Comparison of ENCODE assay signal across 8 cellular contexts in the genomic region with DNA sequence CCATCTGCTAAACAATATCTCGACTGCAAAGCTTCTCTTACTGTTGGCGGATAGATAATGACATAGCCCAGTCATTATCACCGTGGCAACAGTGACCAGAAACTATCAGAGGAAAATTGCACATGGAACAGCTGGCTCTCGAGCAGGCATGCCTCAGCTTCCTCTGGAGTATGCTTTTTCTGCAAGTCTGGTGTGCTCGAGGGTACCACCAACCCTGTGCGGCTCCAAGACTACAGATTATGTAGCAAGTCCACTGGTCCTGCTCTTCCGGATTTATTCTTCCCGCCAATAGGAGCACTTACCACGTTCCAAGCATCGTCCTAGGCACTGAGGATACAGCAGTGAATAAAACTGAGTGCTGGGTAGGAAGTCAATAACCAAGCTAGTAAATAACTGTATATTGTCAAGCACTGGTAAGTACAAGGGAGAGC. TPM values are rescaled to one million over a fixed set of nuclear protein-coding genes. Genes with fewer than 3 reads are reported as not detected.
DNase-seq lines count a peak whose midpoint lies in the region; ATAC-seq lines count a peak whose summit lies in the region.

No MANE protein-coding gene starts in this region.

- no peak for ATAC-seq in activated CD8-positive, alpha-beta memory T cell treated with anti-CD3 and anti-CD28 coated beads, Interleukin-2, amount 10 ng/mL, durations not matched to agents 7 days and 5 days
- ATAC-seq in stimulated activated naive CD8-positive, alpha-beta T cell treated with anti-CD3 and anti-CD28 coated beads, Interleukin-15, Interleukin-2, amounts not matched to agents 100 U/mL and 50 U/mL, for 24 hours, result no peak
- ATAC-seq in GM21526 (IDR thresholded peaks at IDR 0.05; ENCODE audit: low FRiP score, unreplicated experiment), result no peak

- no peaks in the 10 kb centered on the region for H3K9me3 Mint-ChIP-seq in activated CD8-positive, alpha-beta memory T cell treated with anti-CD3 and anti-CD28 coated beads, Interleukin-2, amount 10 ng/mL, durations not matched to agents 7 days and 5 days (ENCODE audit: low read depth)

- no peaks in the 10 kb centered on the region for H3K36me3 ChIP-seq in iPS-15b (ENCODE audit: control insufficient read depth, insufficient read depth, low read length)

- peaks cover 67% of the 10 kb centered on the region for H3K4me1 Mint-ChIP-seq in activated CD8-positive, alpha-beta memory T cell treated with anti-CD3 and anti-CD28 coated beads, Interleukin-2, amount 10 ng/mL, durations not matched to agents 7 days and 5 days

- H3K27ac Mint-ChIP-seq in activated CD8-positive, alpha-beta memory T cell treated with anti-CD3 and anti-CD28 coated beads, Interleukin-2, amount 10 ng/mL, durations not matched to agents 7 days and 5 days, result peak overlapping the region; percentile 84

- DNase-seq in DMS53 (lab: John Stamatoyannopoulos, UW), result peak; percentile 66
- no peak for DNase-seq in DMS53 treated with DMSO at 0.1 percent for 48 hours (lab: John Stamatoyannopoulos, UW; ENCODE audit: unreplicated experiment)
- peak; percentile 57 for DNase-seq in NCI-H146 (lab: John Stamatoyannopoulos, UW)
- peak; percentile 59 for DNase-seq in activated CD8-positive, alpha-beta memory T cell treated with anti-CD3 and anti-CD28 coated beads, Interleukin-2, amount 10 ng/mL, durations not matched to agents 7 days and 5 days
- peak; percentile 37 for DNase-seq in stimulated activated naive CD8-positive, alpha-beta T cell treated with anti-CD3 and anti-CD28 coated beads, Interleukin-15, Interleukin-2, amounts not matched to agents 100 U/mL and 50 U/mL, for 24 hours
- no peak for DNase-seq in ecto neural progenitor cell (ENCODE audit: low spot score)

- H3K36me3 Mint-ChIP-seq in activated CD8-positive, alpha-beta memory T cell treated with anti-CD3 and anti-CD28 coated beads, Interleukin-2, amount 10 ng/mL, durations not matched to agents 7 days and 5 days, result peaks cover 16% of the 10 kb centered on the region

- peak overlapping the region; percentile 94 for H3K4me3 Mint-ChIP-seq in activated CD8-positive, alpha-beta memory T cell treated with anti-CD3 and anti-CD28 coated beads, Interleukin-2, amount 10 ng/mL, durations not matched to agents 7 days and 5 days

- peak overlapping the region; percentile 67 for H3K9ac ChIP-seq in iPS-15b (ENCODE audit: low read depth, low read length)

- H3K27me3 Mint-ChIP-seq in activated CD8-positive, alpha-beta memory T cell treated with anti-CD3 and anti-CD28 coated beads, Interleukin-2, amount 10 ng/mL, durations not matched to agents 7 days and 5 days, result no peaks in the 10 kb centered on the region

- peak overlapping the region; percentile 86 for H3K4me3 ChIP-seq in iPS-15b (ENCODE audit: low read depth, low read length)

- no peaks in the 10 kb centered on the region for H3K9me3 ChIP-seq in iPS-15b (ENCODE audit: control insufficient read depth, insufficient read depth, low read length)

- CTCF ChIA-PET in activated CD8-positive, alpha-beta memory T cell treated with anti-CD3 and anti-CD28 coated beads, Interleukin-2, amount 10 ng/mL, durations not matched to agents 7 days and 5 days (lab: Charles Lee), result interaction anchor here (1.2 to 5.1 kb wide), 9 partner anchors 8 to 106 kb away, joined by 3 to 40 read pairs (median 5); a partner anchor contains a TSS

- H3K4me1 ChIP-seq in iPS-15b (ENCODE audit: control insufficient read depth, insufficient read depth, low read length), result peaks cover 7% of the 10 kb centered on the region

- no peaks in the 10 kb centered on the region for H3K27me3 ChIP-seq in iPS-15b (ENCODE audit: control insufficient read depth, insufficient read depth, low read length)

RNA-seq across cellular contexts. Expression of a gene that starts 1.4 kb away (rescaled TPM):
- total RNA-seq in activated CD8-positive, alpha-beta memory T cell treated with anti-CD3 and anti-CD28 coated beads, Interleukin-2, amount 10 ng/mL, durations not matched to agents 7 days and 5 days, result 10 to 100 TPM; 36.4 to 48.5 TPM

RNA-seq across cellular contexts. Expression of a gene that starts 17.0 kb away (rescaled TPM):
- 10 to 100 TPM; 65.8 to 81.6 TPM for total RNA-seq in activated CD8-positive, alpha-beta memory T cell treated with anti-CD3 and anti-CD28 coated beads, Interleukin-2, amount 10 ng/mL, durations not matched to agents 7 days and 5 days

Comparison
In these comparisons a context has a peak if more than half of its experiments do, and no peak if none do; other contexts are left out.
1. DNase-seq: peak in DMS53 (single experiment), NCI-H146 (single experiment), activated CD8-positive, alpha-beta memory T cell treated with anti-CD3 and anti-CD28 coated beads, Interleukin-2, amount 10 ng/mL, durations not matched to agents 7 days and 5 days (single experiment) and stimulated activated naive CD8-positive, alpha-beta T cell treated with anti-CD3 and anti-CD28 coated beads, Interleukin-15, Interleukin-2, amounts not matched to agents 100 U/mL and 50 U/mL, for 24 hours (single experiment); none in DMS53 treated with DMSO at 0.1 percent for 48 hours (single experiment) and ecto neural progenitor cell (single experiment).